19 cellular contexts compared by ENCODE assay signal in the genomic region with DNA sequence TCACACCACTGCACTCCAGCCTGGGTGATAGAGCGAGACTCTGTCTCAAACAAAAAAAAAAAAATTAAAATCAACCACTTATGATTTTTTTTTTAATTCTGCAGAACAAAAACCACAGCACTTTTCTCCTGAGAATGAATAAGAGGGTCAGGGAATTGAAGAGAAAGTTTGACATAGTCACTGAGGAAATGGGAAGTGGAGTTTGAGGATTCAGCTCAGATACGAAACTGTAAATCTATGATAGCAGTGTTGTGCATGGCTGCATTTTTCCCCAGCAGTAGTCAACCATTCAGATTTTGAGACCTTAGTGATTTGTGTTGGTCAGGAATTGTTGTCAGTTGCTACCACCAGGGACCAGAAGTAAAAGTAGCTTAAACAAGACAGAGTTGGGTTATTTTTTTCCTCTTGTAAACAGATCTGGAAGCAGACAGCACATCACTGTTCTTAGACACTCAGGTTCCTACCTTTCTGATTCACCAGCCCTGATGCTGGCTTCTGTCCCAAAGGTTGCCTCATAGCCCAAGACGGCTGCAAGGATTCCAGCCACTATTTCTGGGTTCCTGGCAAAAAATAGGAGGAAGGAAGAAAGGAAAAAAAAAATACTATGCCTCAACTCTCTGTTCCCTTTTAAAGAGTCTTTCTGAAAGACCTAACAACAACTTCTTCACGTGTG. TPM values are rescaled to one million over a fixed set of nuclear protein-coding genes. Genes with fewer than 3 reads are reported as not detected.
DNase-seq lines count a peak whose midpoint lies in the region; ATAC-seq, FAIRE-seq and TF ChIP-seq lines count a peak whose summit lies in the region.
"Had no signal": no experiment of that assay in that cellular context is flagged by ENCODE, and none has a peak within 500 bp of the region (broad histone marks: within the 10 kb centered on the region; RNA-seq: fewer than 3 reads in every experiment).

No MANE protein-coding gene starts in this region.

- no peak for TF ChIP-seq CTCF in activated B cell treated with CpG ODN at 0.5 μM for 24 hours (IDR thresholded peaks at IDR 0.05)

- no peak overlapping the region for H3K9ac ChIP-seq in BLaER1

- FAIRE-seq in GM19239 (lab: Jason Lieb, UNC) = peak; percentile 77
- FAIRE-seq: A204.1 had no signal

- DNase-seq in GM19239 (ENCODE audit: insufficient read length, low spot score) (no peak), activated B cell treated with CpG ODN at 0.5 μM for 24 hours (no peak), memory B cell (ENCODE audit: low spot score in 2 of 2) (no peak), caudate nucleus (lab: John Stamatoyannopoulos, UW) (no peak), AML-193 (lab: John Stamatoyannopoulos, UW) (no peak), activated gamma-delta T cell (lab: John Stamatoyannopoulos, UW) (no peak)
- DNase-seq in effector CD8-positive, alpha-beta T cell (lab: John Stamatoyannopoulos, UW) = no peak
- DNase-seq: CD4-positive, alpha-beta T cell; GOT3; KG1; NCI-H187 treated with DMSO at 0.1 percent for 48 hours; NCI-H2171; NCI-H446 treated with DMSO at 0.1 percent for 48 hours; NCI-H748 treated with DMSO at 0.1 percent for 48 hours; PC-3; SJCRH30 had no signal

- H4K20me1 ChIP-seq in BLaER1 = no peaks in the 10 kb centered on the region

- peaks cover 62% of the 10 kb centered on the region for H3K4me1 ChIP-seq in BLaER1
- H3K4me1 ChIP-seq: SJCRH30 had no signal

- ATAC-seq in activated B cell treated with CpG ODN at 0.5 μM for 24 hours (ENCODE audit: low read depth) = peak; percentile 5
- ATAC-seq in memory B cell (ENCODE audit: low read depth) = no peak
- ATAC-seq: PC-3 had no signal

- H3K4me3 Mint-ChIP-seq in activated B cell treated with CpG ODN at 0.5 μM for 24 hours (no peak overlapping the region), memory B cell (no peak overlapping the region)
- H3K4me3 Mint-ChIP-seq: CD4-positive, alpha-beta T cell had no signal

- H3K36me3 Mint-ChIP-seq in activated B cell treated with CpG ODN at 0.5 μM for 24 hours (ENCODE audit: low read depth) (no peaks in the 10 kb centered on the region), memory B cell (no peaks in the 10 kb centered on the region)

- intact Hi-C loops in activated B cell treated with CpG ODN at 0.5 μM for 24 hours (cut with micrococcal nuclease) = no loop called here

- peaks cover 49% of the 10 kb centered on the region for H3K4me1 Mint-ChIP-seq in activated B cell treated with CpG ODN at 0.5 μM for 24 hours
- H3K4me1 Mint-ChIP-seq in memory B cell = peaks cover 37% of the 10 kb centered on the region

- POLR2A ChIA-PET in activated B cell treated with CpG ODN at 0.5 μM for 24 hours (lab: Charles Lee) = interaction anchor here (0.7 to 1.2 kb wide), 5 partner anchors 24 to 62 kb away, joined by 3 to 10 read pairs (median 8); partner anchors contain the start of genes MEPCE and ZCWPW1

- H3K4me3 ChIP-seq in BLaER1 = no peak overlapping the region
- H3K4me3 ChIP-seq: SJCRH30 had no signal

- H3K27me3 ChIP-seq in BLaER1 = no peaks in the 10 kb centered on the region

- peak overlapping the region; percentile 66 for H3K27ac Mint-ChIP-seq in activated B cell treated with CpG ODN at 0.5 μM for 24 hours
- H3K27ac Mint-ChIP-seq in memory B cell = peak overlapping the region; percentile 73
- H3K27ac Mint-ChIP-seq: CD4-positive, alpha-beta T cell had no signal

- H3K9me3 Mint-ChIP-seq in activated B cell treated with CpG ODN at 0.5 μM for 24 hours (no peaks in the 10 kb centered on the region), memory B cell (peaks cover 2% of the 10 kb centered on the region)
- H3K9me3 Mint-ChIP-seq: CD4-positive, alpha-beta T cell had no signal

- H3K27ac ChIP-seq in BLaER1 = no peak overlapping the region
- H3K27ac ChIP-seq in caudate nucleus (ENCODE audit: low read depth, low read length) = no peak overlapping the region
- H3K27ac ChIP-seq: RWPE1, SJCRH30 had no signal

- H3K9me3 ChIP-seq in BLaER1 = no peaks in the 10 kb centered on the region
- H3K9me3 ChIP-seq: SJCRH30 had no signal

- CTCF ChIA-PET in activated B cell treated with CpG ODN at 0.5 μM for 24 hours (lab: Charles Lee) = interaction anchor here (0.7 to 1.1 kb wide), 2 partner anchors 19 to 260 kb away, joined by 3 read pairs; no protein-coding TSS in a partner anchor

- H3K27me3 Mint-ChIP-seq in activated B cell treated with CpG ODN at 0.5 μM for 24 hours = no peaks in the 10 kb centered on the region
- H3K27me3 Mint-ChIP-seq in memory B cell = peaks cover 5% of the 10 kb centered on the region

- H3K4me2 ChIP-seq in BLaER1 = peak overlapping the region; percentile 59

- H3K36me3 ChIP-seq in BLaER1 = no peaks in the 10 kb centered on the region
- H3K36me3 ChIP-seq: SJCRH30 had no signal

RNA-seq across cellular contexts. Expression of gene PILRA, which starts 20.1 kb away (rescaled TPM):
- 2.1 and 2.2 TPM in 2 replicates for total RNA-seq in activated B cell treated with CpG ODN at 0.5 μM for 24 hours

RNA-seq across cellular contexts. Expression of gene ZCWPW1, which starts 35.1 kb away (rescaled TPM):
- 10.8 and 15.2 TPM in 2 replicates for total RNA-seq in activated B cell treated with CpG ODN at 0.5 μM for 24 hours

RNA-seq across cellular contexts. Expression of gene PILRB, which starts 35.5 kb away (rescaled TPM):
- 65.8 and 79.4 TPM in 2 replicates for total RNA-seq in activated B cell treated with CpG ODN at 0.5 μM for 24 hours

RNA-seq across cellular contexts. Expression of gene MEPCE, which starts 36.3 kb away (rescaled TPM):
- total RNA-seq in activated B cell treated with CpG ODN at 0.5 μM for 24 hours = 61.0 and 65.5 TPM in 2 replicates

RNA-seq across cellular contexts. Expression of gene PPP1R35, which starts 42.9 kb away (rescaled TPM):
- total RNA-seq in activated B cell treated with CpG ODN at 0.5 μM for 24 hours = 41.2 and 45.0 TPM in 2 replicates
